Comparison of ENCODE assay signal across 8 cellular contexts in the genomic region with DNA sequence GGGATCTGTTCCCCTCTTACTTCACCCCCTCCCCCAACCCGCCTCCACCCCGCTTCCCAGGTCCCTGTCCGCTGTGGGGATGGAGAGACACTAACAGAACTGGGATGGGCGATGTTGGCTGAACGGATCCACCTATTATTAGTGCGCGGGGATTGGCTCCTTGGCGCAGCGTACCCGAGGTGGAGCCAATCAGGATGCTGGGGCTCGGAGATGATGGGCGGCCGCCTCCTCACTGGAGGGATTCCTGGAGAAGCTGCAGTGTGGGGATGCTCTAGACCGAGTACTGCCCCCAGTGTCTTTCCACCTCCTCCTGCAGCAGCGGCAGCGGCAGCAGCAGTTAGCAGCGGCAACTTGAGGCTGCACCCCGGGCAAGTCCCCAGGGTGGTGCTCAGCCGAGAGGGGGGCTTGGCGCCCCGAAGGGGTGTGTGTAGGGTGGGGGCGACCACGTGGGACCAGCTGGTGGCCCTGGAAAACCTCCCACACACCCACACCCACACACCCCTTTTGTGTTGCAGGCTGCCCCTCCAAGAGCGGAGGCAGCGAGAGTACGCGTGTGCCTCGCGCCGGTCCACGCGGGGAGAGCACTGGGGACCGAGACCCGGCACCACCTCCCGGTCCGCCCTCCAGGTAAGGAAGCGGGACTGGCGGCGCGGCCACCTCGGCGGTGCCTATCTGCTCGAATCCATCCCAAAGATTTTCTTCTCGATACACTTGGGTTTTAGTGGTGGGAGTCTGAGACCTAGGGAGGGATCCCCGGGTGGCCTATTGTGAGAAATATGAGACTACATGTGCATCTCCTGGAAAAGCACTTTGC. TPM values are rescaled to one million over a fixed set of nuclear protein-coding genes. Genes with fewer than 3 reads are reported as not detected.
DNase-seq lines count a peak whose midpoint lies in the region; ATAC-seq and TF ChIP-seq lines count a peak whose summit lies in the region.

Gene SYT1 (plus strand): TSS at position 292 of the 814 bp plus-strand sequence.

- no peak for TF ChIP-seq CTCF in PC-9 (conservative IDR thresholded peaks at IDR 0.05)
- no peak for TF ChIP-seq CTCF in vagina (IDR thresholded peaks at IDR 0.05)

- peak within 1 kb of the TSS; percentile 99 for H2AFZ ChIP-seq in PC-9

- H3K4me3 Mint-ChIP-seq in activated CD8-positive, alpha-beta memory T cell treated with anti-CD3 and anti-CD28 coated beads, Interleukin-2, amount 10 ng/mL, durations not matched to agents 7 days and 5 days, result peak within 1 kb of the TSS; percentile 11

- TF ChIP-seq POLR2A in vagina (IDR thresholded peaks at IDR 0.05), result no peak

- peaks cover 2% of the 10 kb centered on the region for H3K4me1 Mint-ChIP-seq in activated CD8-positive, alpha-beta memory T cell treated with anti-CD3 and anti-CD28 coated beads, Interleukin-2, amount 10 ng/mL, durations not matched to agents 7 days and 5 days

- DNase-seq in activated CD8-positive, alpha-beta memory T cell treated with anti-CD3 and anti-CD28 coated beads, Interleukin-2, amount 10 ng/mL, durations not matched to agents 7 days and 5 days, result no peak
- DNase-seq in activated CD8-positive, alpha-beta memory T cell treated with anti-CD3 and anti-CD28 coated beads, Interleukin-2, amount 50 U/mL, for 48 hours, result no peak
- DNase-seq in HK-2 (ENCODE audit: unreplicated experiment) (peak; percentile 95), PC-9 (peak in 1 of 2 experiments; percentile 56), epithelial cell of prostate (ENCODE audit: low read depth, low spot score) (no peak), midbrain (lab: John Stamatoyannopoulos, UW) (peak; percentile 50), vagina (ENCODE audit: extremely low spot score in 2 of 2) (peak in 1 of 2 donors; percentile 86), UCSD-AML1 (lab: John Stamatoyannopoulos, UW; ENCODE audit: unreplicated experiment) (no peak)

- no peaks in the 10 kb centered on the region for H3K9me3 Mint-ChIP-seq in activated CD8-positive, alpha-beta memory T cell treated with anti-CD3 and anti-CD28 coated beads, Interleukin-2, amount 10 ng/mL, durations not matched to agents 7 days and 5 days (ENCODE audit: low read depth)

- BruUV-seq in PC-9 (replicated peaks; lab: Mats Ljungman, UMichigan), result no TSS peak

- H3K4me2 ChIP-seq in PC-9, result peak within 1 kb of the TSS; percentile 92

- H4K20me1 ChIP-seq in PC-9 (ENCODE audit: insufficient read depth), result no peaks in the 10 kb centered on the region

- H3K4me3 ChIP-seq in PC-9 (peak within 1 kb of the TSS; percentile 96), vagina (peak within 1 kb of the TSS; percentile 50 to 59)

- no peaks in the 10 kb centered on the region for H3K9me2 ChIP-seq in PC-9 (ENCODE audit: insufficient read depth)

- no peaks in the 10 kb centered on the region for H3K79me2 ChIP-seq in PC-9 (ENCODE audit: low read depth)

- H3K27ac ChIP-seq in PC-9, result peak within 1 kb of the TSS; percentile 10; the same call in 1 of the 2 replicates
- peak within 1 kb of the TSS; percentile 64 for H3K27ac ChIP-seq in epithelial cell of prostate
- H3K27ac ChIP-seq in vagina, result peak within 1 kb of the TSS; percentile 42

- no peak within 1 kb of the TSS for H3K27ac Mint-ChIP-seq in activated CD8-positive, alpha-beta memory T cell treated with anti-CD3 and anti-CD28 coated beads, Interleukin-2, amount 10 ng/mL, durations not matched to agents 7 days and 5 days

- POLR2A ChIA-PET in PC-9 (lab: Charles Lee; ENCODE audit: unreplicated experiment), result interaction anchor here (0.6 to 0.7 kb wide), 3 partner anchors 14 to 312 kb away, joined by 6 to 9 read pairs (median 7); no protein-coding TSS in a partner anchor

- H3K36me3 Mint-ChIP-seq in activated CD8-positive, alpha-beta memory T cell treated with anti-CD3 and anti-CD28 coated beads, Interleukin-2, amount 10 ng/mL, durations not matched to agents 7 days and 5 days, result no peaks in the 10 kb centered on the region

- no peak for ATAC-seq in activated CD8-positive, alpha-beta memory T cell treated with anti-CD3 and anti-CD28 coated beads, Interleukin-2, amount 10 ng/mL, durations not matched to agents 7 days and 5 days

- H3K27me3 Mint-ChIP-seq in activated CD8-positive, alpha-beta memory T cell treated with anti-CD3 and anti-CD28 coated beads, Interleukin-2, amount 10 ng/mL, durations not matched to agents 7 days and 5 days, result peaks cover 15% of the 10 kb centered on the region

- intact Hi-C loops in PC-9 (cut with micrococcal nuclease; ENCODE audit: unreplicated experiment) (loop anchor here (5.0 kb wide), 1 partner anchor 143 kb away; no protein-coding TSS in a partner anchor), vagina (cut with DNase I) (no loop called here)

- H3K27me3 ChIP-seq in PC-9 (ENCODE audit: insufficient read depth, low read depth) (no peaks in the 10 kb centered on the region), vagina (no peaks in the 10 kb centered on the region)

- H3K36me3 ChIP-seq in PC-9 (ENCODE audit: low read depth), result no peaks in the 10 kb centered on the region
- H3K36me3 ChIP-seq in vagina, result no peaks in the 10 kb centered on the region

- CTCF ChIA-PET in activated CD8-positive, alpha-beta memory T cell treated with anti-CD3 and anti-CD28 coated beads, Interleukin-2, amount 10 ng/mL, durations not matched to agents 7 days and 5 days (lab: Charles Lee), result no interaction called here
- CTCF ChIA-PET in PC-9 (lab: Charles Lee), result interaction anchor here (0.6 kb wide), 1 partner anchor 581 kb away, joined by 4 read pairs; no protein-coding TSS in a partner anchor

- no peaks in the 10 kb centered on the region for H3K9me3 ChIP-seq in PC-9 (ENCODE audit: insufficient read depth, low read depth)
- H3K9me3 ChIP-seq in vagina, result no peaks in the 10 kb centered on the region

- H3K4me1 ChIP-seq in PC-9 (replicated peaks; ENCODE audit: insufficient read depth) (0 out of 2 replicates have a peak, but pooled peaks cover 7% of the 10 kb centered on the region), vagina (no peaks in the 10 kb centered on the region)

- no peaks in the 10 kb centered on the region for H3F3A ChIP-seq in PC-9 (ENCODE audit: insufficient read depth, low read depth)

RNA-seq across cellular contexts. Expression of gene SYT1, which starts in this region (rescaled TPM):
- not detected for total RNA-seq in activated CD8-positive, alpha-beta memory T cell treated with anti-CD3 and anti-CD28 coated beads, Interleukin-2, amount 10 ng/mL, durations not matched to agents 7 days and 5 days
- total RNA-seq in PC-9 (2021) (1.2 and 1.5 TPM in 2 replicates), vagina (13.3 TPM)

Comparison
In these comparisons a context has a peak if more than half of its experiments do, and no peak if none do; other contexts are left out.
1. DNase-seq: peak in HK-2 (single experiment) and midbrain (single experiment); none in activated CD8-positive, alpha-beta memory T cell treated with anti-CD3 and anti-CD28 coated beads, Interleukin-2, amount 10 ng/mL, durations not matched to agents 7 days and 5 days (single experiment), activated CD8-positive, alpha-beta memory T cell treated with anti-CD3 and anti-CD28 coated beads, Interleukin-2, amount 50 U/mL, for 48 hours (single experiment), epithelial cell of prostate (single experiment) and UCSD-AML1 (single experiment).
2. H3K27ac ChIP-seq: peak in every context shown above with its lines; median percentile 64 in epithelial cell of prostate; 42 in vagina; 10 in PC-9.